Comparison of ENCODE assay signal across 1 cellular context in the genomic region with DNA sequence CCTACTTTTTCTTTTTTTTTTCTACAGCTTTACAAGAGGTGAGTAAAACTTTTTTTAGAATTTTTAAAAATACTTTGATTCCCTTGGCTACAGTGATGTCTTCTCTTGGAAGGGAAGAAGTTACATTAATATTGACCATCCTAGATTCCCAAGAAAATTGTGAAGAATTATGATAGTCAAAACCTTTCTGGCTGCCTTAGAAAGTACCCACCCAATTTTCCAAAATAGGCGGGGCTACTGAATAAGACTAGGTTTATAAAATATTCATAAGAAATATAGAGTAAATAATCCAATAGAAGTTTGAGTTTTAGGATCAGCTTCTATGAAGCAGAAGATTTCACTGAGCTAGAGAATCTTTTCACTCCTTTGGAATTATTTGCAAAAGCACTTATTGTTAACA.
TF ChIP-seq lines count a peak whose summit lies in the region.

No MANE protein-coding gene starts in this region.

TF ChIP-seq in HepG2, 621 proteins besides CTCF, POLR2A, EP300 and RAD21:
- TF ChIP-seq, protein P1, sequence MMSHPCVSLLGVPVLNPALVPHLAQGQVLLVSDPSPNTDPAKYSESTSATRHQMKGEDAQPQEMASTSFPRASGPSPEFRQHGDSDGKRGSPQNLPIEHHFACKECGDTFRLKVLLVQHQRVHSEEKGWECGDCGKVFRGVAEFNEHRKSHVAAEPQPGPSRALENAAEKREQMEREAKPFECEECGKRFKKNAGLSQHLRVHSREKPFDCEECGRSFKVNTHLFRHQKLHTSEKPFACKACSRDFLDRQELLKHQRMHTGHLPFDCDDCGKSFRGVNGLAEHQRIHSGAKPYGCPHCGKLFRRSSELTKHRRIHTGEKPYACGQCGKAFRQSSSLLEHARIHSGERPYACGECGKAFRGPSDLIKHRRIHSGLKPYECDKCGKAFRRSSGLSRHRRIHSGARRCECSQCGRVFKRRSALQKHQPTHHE (CRISPR knock-in tag; IDR thresholded peaks at IDR 0.05; ENCODE audit: borderline replicate concordance) = no peak
- TF ChIP-seq, protein P2, sequence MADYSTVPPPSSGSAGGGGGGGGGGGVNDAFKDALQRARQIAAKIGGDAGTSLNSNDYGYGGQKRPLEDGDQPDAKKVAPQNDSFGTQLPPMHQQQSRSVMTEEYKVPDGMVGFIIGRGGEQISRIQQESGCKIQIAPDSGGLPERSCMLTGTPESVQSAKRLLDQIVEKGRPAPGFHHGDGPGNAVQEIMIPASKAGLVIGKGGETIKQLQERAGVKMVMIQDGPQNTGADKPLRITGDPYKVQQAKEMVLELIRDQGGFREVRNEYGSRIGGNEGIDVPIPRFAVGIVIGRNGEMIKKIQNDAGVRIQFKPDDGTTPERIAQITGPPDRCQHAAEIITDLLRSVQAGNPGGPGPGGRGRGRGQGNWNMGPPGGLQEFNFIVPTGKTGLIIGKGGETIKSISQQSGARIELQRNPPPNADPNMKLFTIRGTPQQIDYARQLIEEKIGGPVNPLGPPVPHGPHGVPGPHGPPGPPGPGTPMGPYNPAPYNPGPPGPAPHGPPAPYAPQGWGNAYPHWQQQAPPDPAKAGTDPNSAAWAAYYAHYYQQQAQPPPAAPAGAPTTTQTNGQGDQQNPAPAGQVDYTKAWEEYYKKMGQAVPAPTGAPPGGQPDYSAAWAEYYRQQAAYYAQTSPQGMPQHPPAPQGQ (CRISPR knock-in tag; IDR thresholded peaks at IDR 0.05; ENCODE audit: borderline replicate concordance) = no peak
- TF ChIP-seq, protein P3, sequence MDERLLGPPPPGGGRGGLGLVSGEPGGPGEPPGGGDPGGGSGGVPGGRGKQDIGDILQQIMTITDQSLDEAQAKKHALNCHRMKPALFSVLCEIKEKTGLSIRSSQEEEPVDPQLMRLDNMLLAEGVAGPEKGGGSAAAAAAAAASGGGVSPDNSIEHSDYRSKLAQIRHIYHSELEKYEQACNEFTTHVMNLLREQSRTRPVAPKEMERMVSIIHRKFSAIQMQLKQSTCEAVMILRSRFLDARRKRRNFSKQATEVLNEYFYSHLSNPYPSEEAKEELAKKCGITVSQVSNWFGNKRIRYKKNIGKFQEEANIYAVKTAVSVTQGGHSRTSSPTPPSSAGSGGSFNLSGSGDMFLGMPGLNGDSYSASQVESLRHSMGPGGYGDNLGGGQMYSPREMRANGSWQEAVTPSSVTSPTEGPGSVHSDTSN (CRISPR knock-in tag; IDR thresholded peaks at IDR 0.05) = no peak
- TF ChIP-seq ZNF556 (CRISPR knock-in tag; IDR thresholded peaks at IDR 0.05; ENCODE audit: borderline replicate concordance) (no peak), RBFOX2 (IDR thresholded peaks at IDR 0.05; ENCODE audit: low read depth, low read length) (no peak), ZBTB21 (CRISPR knock-in tag; IDR thresholded peaks at IDR 0.05) (no peak), SRY (CRISPR knock-in tag; IDR thresholded peaks at IDR 0.05) (no peak), CENPX (CRISPR knock-in tag; IDR thresholded peaks at IDR 0.05) (no peak), ZNF660 (CRISPR knock-in tag; IDR thresholded peaks at IDR 0.05; ENCODE audit: borderline replicate concordance, low read depth) (no peak), ZNF292 (CRISPR knock-in tag; IDR thresholded peaks at IDR 0.05; ENCODE audit: borderline replicate concordance, low read depth) (no peak), KLF16 (CRISPR knock-in tag; IDR thresholded peaks at IDR 0.05) (no peak), PHF8 (CRISPR knock-in tag; IDR thresholded peaks at IDR 0.05) (no peak), NR2F2 (IDR thresholded peaks at IDR 0.05; ENCODE audit: borderline replicate concordance, low read depth) (no peak), GABPB1 (CRISPR knock-in tag; IDR thresholded peaks at IDR 0.05) (no peak)
- TF ChIP-seq, protein P4, sequence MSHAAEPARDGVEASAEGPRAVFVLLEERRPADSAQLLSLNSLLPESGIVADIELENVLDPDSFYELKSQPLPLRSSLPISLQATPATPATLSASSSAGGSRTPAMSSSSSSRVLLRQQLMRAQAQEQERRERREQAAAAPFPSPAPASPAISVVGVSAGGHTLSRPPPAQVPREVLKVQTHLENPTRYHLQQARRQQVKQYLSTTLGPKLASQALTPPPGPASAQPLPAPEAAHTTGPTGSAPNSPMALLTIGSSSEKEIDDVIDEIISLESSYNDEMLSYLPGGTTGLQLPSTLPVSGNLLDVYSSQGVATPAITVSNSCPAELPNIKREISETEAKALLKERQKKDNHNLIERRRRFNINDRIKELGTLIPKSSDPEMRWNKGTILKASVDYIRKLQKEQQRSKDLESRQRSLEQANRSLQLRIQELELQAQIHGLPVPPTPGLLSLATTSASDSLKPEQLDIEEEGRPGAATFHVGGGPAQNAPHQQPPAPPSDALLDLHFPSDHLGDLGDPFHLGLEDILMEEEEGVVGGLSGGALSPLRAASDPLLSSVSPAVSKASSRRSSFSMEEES (CRISPR knock-in tag; IDR thresholded peaks at IDR 0.05) = no peak
- TF ChIP-seq, protein P5, sequence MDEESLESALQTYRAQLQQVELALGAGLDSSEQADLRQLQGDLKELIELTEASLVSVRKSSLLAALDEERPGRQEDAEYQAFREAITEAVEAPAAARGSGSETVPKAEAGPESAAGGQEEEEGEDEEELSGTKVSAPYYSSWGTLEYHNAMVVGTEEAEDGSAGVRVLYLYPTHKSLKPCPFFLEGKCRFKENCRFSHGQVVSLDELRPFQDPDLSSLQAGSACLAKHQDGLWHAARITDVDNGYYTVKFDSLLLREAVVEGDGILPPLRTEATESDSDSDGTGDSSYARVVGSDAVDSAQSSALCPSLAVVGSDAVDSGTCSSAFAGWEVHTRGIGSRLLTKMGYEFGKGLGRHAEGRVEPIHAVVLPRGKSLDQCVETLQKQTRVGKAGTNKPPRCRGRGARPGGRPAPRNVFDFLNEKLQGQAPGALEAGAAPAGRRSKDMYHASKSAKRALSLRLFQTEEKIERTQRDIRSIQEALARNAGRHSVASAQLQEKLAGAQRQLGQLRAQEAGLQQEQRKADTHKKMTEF (CRISPR knock-in tag; IDR thresholded peaks at IDR 0.05) = no peak
- TF ChIP-seq, protein P6, sequence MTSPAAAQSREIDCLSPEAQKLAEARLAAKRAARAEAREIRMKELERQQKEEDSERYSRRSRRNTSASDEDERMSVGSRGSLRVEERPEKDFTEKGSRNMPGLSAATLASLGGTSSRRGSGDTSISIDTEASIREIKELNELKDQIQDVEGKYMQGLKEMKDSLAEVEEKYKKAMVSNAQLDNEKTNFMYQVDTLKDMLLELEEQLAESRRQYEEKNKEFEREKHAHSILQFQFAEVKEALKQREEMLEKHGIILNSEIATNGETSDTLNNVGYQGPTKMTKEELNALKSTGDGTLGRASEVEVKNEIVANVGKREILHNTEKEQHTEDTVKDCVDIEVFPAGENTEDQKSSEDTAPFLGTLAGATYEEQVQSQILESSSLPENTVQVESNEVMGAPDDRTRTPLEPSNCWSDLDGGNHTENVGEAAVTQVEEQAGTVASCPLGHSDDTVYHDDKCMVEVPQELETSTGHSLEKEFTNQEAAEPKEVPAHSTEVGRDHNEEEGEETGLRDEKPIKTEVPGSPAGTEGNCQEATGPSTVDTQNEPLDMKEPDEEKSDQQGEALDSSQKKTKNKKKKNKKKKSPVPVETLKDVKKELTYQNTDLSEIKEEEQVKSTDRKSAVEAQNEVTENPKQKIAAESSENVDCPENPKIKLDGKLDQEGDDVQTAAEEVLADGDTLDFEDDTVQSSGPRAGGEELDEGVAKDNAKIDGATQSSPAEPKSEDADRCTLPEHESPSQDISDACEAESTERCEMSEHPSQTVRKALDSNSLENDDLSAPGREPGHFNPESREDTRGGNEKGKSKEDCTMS (CRISPR knock-in tag; conservative IDR thresholded peaks at IDR 0.05) = no peak
- TF ChIP-seq, protein P7, sequence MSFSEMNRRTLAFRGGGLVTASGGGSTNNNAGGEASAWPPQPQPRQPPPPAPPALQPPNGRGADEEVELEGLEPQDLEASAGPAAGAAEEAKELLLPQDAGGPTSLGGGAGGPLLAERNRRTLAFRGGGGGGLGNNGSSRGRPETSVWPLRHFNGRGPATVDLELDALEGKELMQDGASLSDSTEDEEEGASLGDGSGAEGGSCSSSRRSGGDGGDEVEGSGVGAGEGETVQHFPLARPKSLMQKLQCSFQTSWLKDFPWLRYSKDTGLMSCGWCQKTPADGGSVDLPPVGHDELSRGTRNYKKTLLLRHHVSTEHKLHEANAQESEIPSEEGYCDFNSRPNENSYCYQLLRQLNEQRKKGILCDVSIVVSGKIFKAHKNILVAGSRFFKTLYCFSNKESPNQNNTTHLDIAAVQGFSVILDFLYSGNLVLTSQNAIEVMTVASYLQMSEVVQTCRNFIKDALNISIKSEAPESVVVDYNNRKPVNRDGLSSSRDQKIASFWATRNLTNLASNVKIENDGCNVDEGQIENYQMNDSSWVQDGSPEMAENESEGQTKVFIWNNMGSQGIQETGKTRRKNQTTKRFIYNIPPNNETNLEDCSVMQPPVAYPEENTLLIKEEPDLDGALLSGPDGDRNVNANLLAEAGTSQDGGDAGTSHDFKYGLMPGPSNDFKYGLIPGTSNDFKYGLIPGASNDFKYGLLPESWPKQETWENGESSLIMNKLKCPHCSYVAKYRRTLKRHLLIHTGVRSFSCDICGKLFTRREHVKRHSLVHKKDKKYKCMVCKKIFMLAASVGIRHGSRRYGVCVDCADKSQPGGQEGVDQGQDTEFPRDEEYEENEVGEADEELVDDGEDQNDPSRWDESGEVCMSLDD (CRISPR knock-in tag; IDR thresholded peaks at IDR 0.05; ENCODE audit: borderline replicate concordance) = no peak
- TF ChIP-seq, protein P8, sequence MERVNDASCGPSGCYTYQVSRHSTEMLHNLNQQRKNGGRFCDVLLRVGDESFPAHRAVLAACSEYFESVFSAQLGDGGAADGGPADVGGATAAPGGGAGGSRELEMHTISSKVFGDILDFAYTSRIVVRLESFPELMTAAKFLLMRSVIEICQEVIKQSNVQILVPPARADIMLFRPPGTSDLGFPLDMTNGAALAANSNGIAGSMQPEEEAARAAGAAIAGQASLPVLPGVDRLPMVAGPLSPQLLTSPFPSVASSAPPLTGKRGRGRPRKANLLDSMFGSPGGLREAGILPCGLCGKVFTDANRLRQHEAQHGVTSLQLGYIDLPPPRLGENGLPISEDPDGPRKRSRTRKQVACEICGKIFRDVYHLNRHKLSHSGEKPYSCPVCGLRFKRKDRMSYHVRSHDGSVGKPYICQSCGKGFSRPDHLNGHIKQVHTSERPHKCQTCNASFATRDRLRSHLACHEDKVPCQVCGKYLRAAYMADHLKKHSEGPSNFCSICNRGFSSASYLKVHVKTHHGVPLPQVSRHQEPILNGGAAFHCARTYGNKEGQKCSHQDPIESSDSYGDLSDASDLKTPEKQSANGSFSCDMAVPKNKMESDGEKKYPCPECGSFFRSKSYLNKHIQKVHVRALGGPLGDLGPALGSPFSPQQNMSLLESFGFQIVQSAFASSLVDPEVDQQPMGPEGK (CRISPR knock-in tag; IDR thresholded peaks at IDR 0.05) = no peak
- TF ChIP-seq, protein P9, sequence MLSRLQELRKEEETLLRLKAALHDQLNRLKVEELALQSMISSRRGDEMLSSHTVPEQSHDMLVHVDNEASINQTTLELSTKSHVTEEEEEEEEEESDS (CRISPR knock-in tag; IDR thresholded peaks at IDR 0.05; ENCODE audit: borderline replicate concordance) = no peak
